Comparison of ENCODE assay signal across 13 cellular contexts in genomic region chr5:149414405-149415244, GRCh38. TPM values are rescaled to one million over a fixed set of nuclear protein-coding genes. Genes with fewer than 3 reads are reported as not detected.
DNase-seq lines count a peak whose midpoint lies in the region; ATAC-seq and TF ChIP-seq lines count a peak whose summit lies in the region.
"Had no signal": no experiment of that assay in that cellular context is flagged by ENCODE, and none has a peak within 500 bp of the region (broad histone marks: within the 10 kb centered on the region; RNA-seq: fewer than 3 reads in every experiment).

No MANE protein-coding gene starts in this region.

- H3K4me3 ChIP-seq in ascending aorta (peak overlapping the region; percentile 64 to 87), heart left ventricle (peak overlapping the region in 6 of 12 donors; percentile 2 to 72 (median 66)), prostate gland (peak overlapping the region in 1 of 2 donors; percentile 37)

- H3K9me3 ChIP-seq in ascending aorta (no peaks in the 10 kb centered on the region), heart left ventricle (no peaks in the 10 kb centered on the region), prostate gland (no peaks in the 10 kb centered on the region)

- TF ChIP-seq CTCF in ascending aorta (IDR thresholded peaks at IDR 0.05) (no peak), heart left ventricle (IDR thresholded peaks at IDR 0.05) (peak in 1 of 12 donors; percentile 9), prostate gland (IDR thresholded peaks at IDR 0.05) (no peak)

- H3K4me1 ChIP-seq in ascending aorta: peaks cover 16 to 37% of the 10 kb centered on the region in 2 donors
- H3K4me1 ChIP-seq in heart left ventricle: peaks cover 2 to 71% (median 47%) of the 10 kb centered on the region in 12 donors
- no peaks in the 10 kb centered on the region for H3K4me1 ChIP-seq in prostate gland (replicated peaks)

- intact Hi-C loops in ascending aorta (cut with DNase I): no loop called here
- intact Hi-C loops in heart left ventricle (cut with DNase I): loop anchor here in 1 of 10 donors (1.0 kb wide), 1 partner anchor 19 kb away; no protein-coding TSS in a partner anchor
- intact Hi-C loops in prostate gland (cut with DNase I): no loop called here

- ATAC-seq in heart left ventricle: peak; percentile 5 to 79 (median 67)
- no peak for ATAC-seq in GM18502 (IDR thresholded peaks at IDR 0.05; ENCODE audit: poor library complexity, unreplicated experiment)
- no peak for ATAC-seq in HG03280 (IDR thresholded peaks at IDR 0.05; ENCODE audit: unreplicated experiment)
- ATAC-seq: left colon had no signal

- WGBS in heart left ventricle, 4 donors: 42 to 63% (median 58%) methylated on average over 9 of the region's 9 CpGs
- WGBS in prostate gland: 63% methylated on average over 9 of the region's 9 CpGs

- peak overlapping the region; percentile 88 to 90 for H3K27ac ChIP-seq in ascending aorta
- peak overlapping the region; percentile 34 to 97 (median 92) for H3K27ac ChIP-seq in heart left ventricle
- peak overlapping the region; percentile 42 to 82 for H3K27ac ChIP-seq in prostate gland

- H3K27me3 ChIP-seq in ascending aorta (no peaks in the 10 kb centered on the region), heart left ventricle (no peaks in the 10 kb centered on the region), prostate gland (replicated peaks; ENCODE audit: insufficient read depth) (no peaks in the 10 kb centered on the region)

- DNase-seq in AG08395 (ENCODE audit: low spot score) (peak; percentile 48), ascending aorta (ENCODE audit: low spot score in 2 of 2) (peak; percentile 10 to 83), heart left ventricle (peak; percentile 79 to 89 (median 83)), prostate gland (ENCODE audit: low spot score) (no peak), 8988T (no peak), NCI-H2196 treated with DMSO at 0.1 percent for 48 hours (lab: John Stamatoyannopoulos, UW; ENCODE audit: unreplicated experiment) (no peak)
- DNase-seq: activated naive CD8-positive, alpha-beta T cell treated with anti-CD3 and anti-CD28 coated beads, Interleukin-2, amount 10 ng/mL, durations not matched to agents 7 days and 5 days; left colon; T-helper 1 cell had no signal

- H3K36me3 ChIP-seq in ascending aorta: peaks cover 90 to 92% of the 10 kb centered on the region in 2 donors
- H3K36me3 ChIP-seq in heart left ventricle: peaks cover 0 to 38% (median 0%) of the 10 kb centered on the region in 9 donors
- H3K36me3 ChIP-seq in prostate gland: peaks cover 0 to 3% of the 10 kb centered on the region in 2 donors

- TF ChIP-seq POLR2A in heart left ventricle (IDR thresholded peaks at IDR 0.05) (no peak), prostate gland (IDR thresholded peaks at IDR 0.05) (no peak)

RNA-seq across cellular contexts. Expression of gene IL17B, which starts 35.5 kb away (rescaled TPM):
- 46.8 TPM for total RNA-seq in ascending aorta
- total RNA-seq in heart left ventricle: under 1 TPM in 2 of 9 donors, not detected in 7; 0.35 to 0.42 TPM
- polyA plus RNA-seq in heart left ventricle: under 1 TPM in 1 of 2 donors, not detected in 1; 0.33 TPM
- total RNA-seq in prostate gland: 1 to 10 TPM in 1 of 2 donors, not detected in 1; 9.3 TPM
- total RNA-seq: activated naive CD8-positive, alpha-beta T cell treated with anti-CD3 and anti-CD28 coated beads, Interleukin-2, amount 10 ng/mL, durations not matched to agents 7 days and 5 days; endothelial cell of umbilical vein; renal cortical epithelial cell had no signal
- polyA plus RNA-seq: endothelial cell of umbilical vein had no signal

RNA-seq across cellular contexts. Expression of gene PCYOX1L, which starts 56.8 kb away (rescaled TPM):
- total RNA-seq in ascending aorta (1.5 TPM), heart left ventricle (1 to 10 TPM; 2.3 to 6.8 (median 3.7) TPM), prostate gland (10 to 100 TPM in 1 of 2 donors, 1 to 10 TPM in 1; 7.7 to 20.7 TPM)
- polyA plus RNA-seq in heart left ventricle: 1 to 10 TPM; 2.3 to 6.5 TPM

Comparison
In these comparisons a context has a peak if more than half of its experiments do, and no peak if none do; other contexts are left out.
1. DNase-seq: peak in AG08395 (single experiment), ascending aorta (2 of 2) and heart left ventricle (5 of 5); none in prostate gland (single experiment), 8988T (single experiment) and NCI-H2196 treated with DMSO at 0.1 percent for 48 hours (single experiment).
2. ATAC-seq: peak in heart left ventricle (4 of 4); none in GM18502 (single experiment) and HG03280 (single experiment).
3. Peak in every context shown above with its lines, with median percentiles within 50 percentile points of each other: H3K27ac ChIP-seq.